12 cellular contexts compared by ENCODE assay signal in genomic region chr18:2687390-2688001, GRCh38. TPM values are rescaled to one million over a fixed set of nuclear protein-coding genes. Genes with fewer than 3 reads are reported as not detected.
DNase-seq lines count a peak whose midpoint lies in the region; ATAC-seq and TF ChIP-seq lines count a peak whose summit lies in the region.
"Had no signal": no experiment of that assay in that cellular context is flagged by ENCODE, and none has a peak within 500 bp of the region (broad histone marks: within the 10 kb centered on the region; RNA-seq: fewer than 3 reads in every experiment).

No MANE protein-coding gene starts in this region.

- no peaks in the 10 kb centered on the region for H3K27me3 Mint-ChIP-seq in effector memory CD8-positive, alpha-beta T cell

- no peaks in the 10 kb centered on the region for H3K9me3 ChIP-seq in uterus
- no peaks in the 10 kb centered on the region for H3K9me3 ChIP-seq in ovary
- H3K9me3 ChIP-seq: prostate gland had no signal

- H3K4me1 Mint-ChIP-seq in effector memory CD8-positive, alpha-beta T cell (ENCODE audit: low read depth in 2 of 2), result peaks cover 32 to 66% of the 10 kb centered on the region in 2 donors

- TF ChIP-seq POLR2A in uterus (IDR thresholded peaks at IDR 0.05) (no peak), ovary (IDR thresholded peaks at IDR 0.05) (no peak)

- H3K4me1 ChIP-seq in uterus (no peaks in the 10 kb centered on the region), ovary (ENCODE audit: insufficient read depth) (no peaks in the 10 kb centered on the region)
- H3K4me1 ChIP-seq: prostate gland had no signal

- peak; percentile 82 for ATAC-seq in GM19397 (IDR thresholded peaks at IDR 0.05; ENCODE audit: unreplicated experiment)
- ATAC-seq in HG03354 (IDR thresholded peaks at IDR 0.05; ENCODE audit: poor library complexity, severe bottlenecking, unreplicated experiment), result peak; percentile 71
- peak; percentile 22 for ATAC-seq in effector memory CD8-positive, alpha-beta T cell (replicated peaks)

- H3K36me3 ChIP-seq in uterus (no peaks in the 10 kb centered on the region), ovary (no peaks in the 10 kb centered on the region)
- H3K36me3 ChIP-seq: prostate gland had no signal

- TF ChIP-seq EP300 in ovary (IDR thresholded peaks at IDR 0.05), result no peak

- in situ Hi-C loops in GM13976 (cut with MboI; ENCODE audit: low sequenced_read_pairs, unreplicated experiment), result no loop called here

- peak overlapping the region; percentile 36 to 92 for H3K27ac Mint-ChIP-seq in effector memory CD8-positive, alpha-beta T cell

- peaks cover 3 to 16% of the 10 kb centered on the region in 2 donors for H3K9me3 Mint-ChIP-seq in effector memory CD8-positive, alpha-beta T cell

- 93 to 98% (median 94%) methylated on average over 3 of the region's 3 CpGs for WGBS in ovary, 3 donors

- H3K4me3 ChIP-seq in uterus (no peak overlapping the region), ovary (no peak overlapping the region)
- H3K4me3 ChIP-seq: lung, prostate gland, tibial nerve had no signal

- peak overlapping the region; percentile 20 to 65 for H3K4me3 Mint-ChIP-seq in effector memory CD8-positive, alpha-beta T cell

- no peak for TF ChIP-seq CTCF in GM13976 (IDR thresholded peaks at IDR 0.05; ENCODE audit: borderline replicate concordance, control extremely low read depth, extremely low read depth, insufficient read depth, missing control alignments)
- TF ChIP-seq CTCF in uterus (IDR thresholded peaks at IDR 0.05), result no peak
- no peak for TF ChIP-seq CTCF in ovary (IDR thresholded peaks at IDR 0.05)

- intact Hi-C loops in uterus (cut with DNase I; ENCODE audit: low total_unique reads) (no loop called here), ovary (cut with DNase I) (no loop called here)

- H3K27me3 ChIP-seq in uterus, result no peaks in the 10 kb centered on the region
- H3K27me3 ChIP-seq in ovary, result no peaks in the 10 kb centered on the region
- H3K27me3 ChIP-seq: tibial nerve had no signal

- peaks cover 93% of the 10 kb centered on the region for H3K36me3 Mint-ChIP-seq in effector memory CD8-positive, alpha-beta T cell (ENCODE audit: insufficient read depth)

- DNase-seq in GM13976 (ENCODE audit: low spot score), result peak; percentile 43
- no peak for DNase-seq in effector memory CD8-positive, alpha-beta T cell
- no peak for DNase-seq in H4 (ENCODE audit: low spot score)
- no peak for DNase-seq in uterus
- no peak for DNase-seq in ovary
- no peak for DNase-seq in NCI-H446 (lab: John Stamatoyannopoulos, UW)
- DNase-seq: NCI-H82 had no signal

- H3K27ac ChIP-seq in uterus (no peak overlapping the region), ovary (no peak overlapping the region)
- H3K27ac ChIP-seq: prostate gland, tibial nerve had no signal

RNA-seq across cellular contexts. Expression of gene SMCHD1, which starts 32.0 kb away (rescaled TPM):
- 15.2 and 26.6 TPM in 2 replicates for total RNA-seq in H4 (2014; rRNA removed; shearing (Covaris generic))
- 100 to 1,000 TPM in 2 of 4 donors, 10 to 100 TPM in 2; 58.4 to 270 (median 98.6) TPM for total RNA-seq in uterus
- total RNA-seq in ovary, result 10 to 100 TPM; 43.4 to 82.7 (median 58.1) TPM
- 10 to 100 TPM; 15.6 to 24.3 TPM for polyA plus RNA-seq in ovary

Comparison
In these comparisons a context has a peak if more than half of its experiments do, and no peak if none do; other contexts are left out.
1. ATAC-seq: peak in every context shown above with its lines; median percentile 82 in GM19397; 71 in HG03354; 22 in effector memory CD8-positive, alpha-beta T cell.